Comparison of ENCODE assay signal across 18 cellular contexts in the genomic region with DNA sequence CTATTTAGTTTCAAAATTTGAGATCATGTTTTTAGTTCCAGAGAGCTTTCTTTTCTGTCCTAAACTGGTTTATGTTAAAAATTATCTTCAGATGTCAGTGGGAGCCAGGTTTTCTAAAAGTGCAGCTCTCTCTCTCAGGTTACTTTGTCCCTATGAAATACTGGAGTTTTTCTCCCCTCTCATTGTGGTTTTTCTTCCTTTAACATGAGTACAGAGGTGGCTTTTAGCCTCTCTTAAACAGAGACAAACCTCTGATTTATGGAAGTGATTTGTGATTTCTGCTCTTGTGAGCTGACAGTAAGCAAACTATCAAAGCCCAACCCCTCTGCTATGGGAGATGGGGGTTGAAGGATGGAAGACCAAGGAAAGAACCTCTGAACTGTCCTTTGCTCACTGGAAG.
DNase-seq lines count a peak whose midpoint lies in the region; ATAC-seq, FAIRE-seq and TF ChIP-seq lines count a peak whose summit lies in the region.
"Had no signal": no experiment of that assay in that cellular context is flagged by ENCODE, and none has a peak within 500 bp of the region (broad histone marks: within the 10 kb centered on the region; RNA-seq: fewer than 3 reads in every experiment).

No MANE protein-coding gene starts in this region.

- H3K9me3 Mint-ChIP-seq in WTC11 (peaks cover 4% of the 10 kb centered on the region), HFFc6 (no peaks in the 10 kb centered on the region)

- peak overlapping the region; percentile 7 for H3K27ac ChIP-seq in HepG2 (ENCODE audit: extremely low read length, insufficient read depth, low read length)
- no peak overlapping the region for H3K27ac ChIP-seq in right lobe of liver
- peak overlapping the region; percentile 47 for H3K27ac ChIP-seq in mesodermal cell (ENCODE audit: low read depth, low read length, severe bottlenecking)
- H3K27ac ChIP-seq: BLaER1 treated with 17β-estradiol and CSF1 and Interleukin-3, amounts not matched to agents 10 nM and 100 nM; HL-60; SJSA1 had no signal

- H3K4me1 Mint-ChIP-seq in WTC11 (peaks cover 24% of the 10 kb centered on the region), HFFc6 (ENCODE audit: low read depth) (peaks cover 5% of the 10 kb centered on the region; the same call in 1 of the 2 replicates)

- no peak for DNase-seq in HepG2 (ENCODE audit: low spot score)
- DNase-seq in right lobe of liver: no peak
- no peak for DNase-seq in WTC11 (ENCODE audit: low spot score)
- DNase-seq in glomerular visceral epithelial cell (ENCODE audit: extremely low spot score): no peak
- no peak for DNase-seq in HFFc6
- DNase-seq: 8988T, DND-41, NCI-H1436 treated with DMSO at 0.1 percent for 48 hours, NCI-H2029 treated with DMSO at 0.1 percent for 48 hours, NCI-H774 had no signal

- H3K4me3 ChIP-seq in HepG2 (replicated peaks in 1 of 3; ENCODE audit: insufficient read depth in 1 of 3, low read depth in 2 of 3, low read length in 3 of 3) (no peak overlapping the region), right lobe of liver (no peak overlapping the region), mesodermal cell (ENCODE audit: extremely low read depth, insufficient read depth, low read length, poor library complexity, severe bottlenecking) (no peak overlapping the region)
- H3K4me3 ChIP-seq: BLaER1 treated with 17β-estradiol and CSF1 and Interleukin-3, amounts not matched to agents 10 nM and 100 nM; SJSA1 had no signal

- no peak for TF ChIP-seq POLR2A in HepG2 (IDR thresholded peaks at IDR 0.05; ENCODE audit: insufficient read depth in 1 of 2, low read depth in 2 of 2, low read length in 2 of 2)
- no peak for TF ChIP-seq POLR2A in right lobe of liver (IDR thresholded peaks at IDR 0.05)

- intact Hi-C loops in HepG2 (cut with micrococcal nuclease; ENCODE audit: unreplicated experiment) (no loop called here), right lobe of liver (cut with DNase I) (no loop called here)

- H3K36me3 ChIP-seq in HepG2 (replicated peaks in 1 of 2; ENCODE audit: control insufficient read depth in 1 of 2, insufficient read depth in 2 of 2, low read length in 2 of 2) (peaks cover 0 to 3% of the 10 kb centered on the region in 2 experiments; a peak in 1 of 5 replicates), right lobe of liver (no peaks in the 10 kb centered on the region), mesodermal cell (ENCODE audit: control insufficient read depth, insufficient read depth, low read length) (peaks cover 14% of the 10 kb centered on the region)
- H3K36me3 ChIP-seq: BLaER1 treated with 17β-estradiol and CSF1 and Interleukin-3, amounts not matched to agents 10 nM and 100 nM; SJSA1 had no signal

- peaks cover 10% of the 10 kb centered on the region for H3K36me3 Mint-ChIP-seq in WTC11
- H3K36me3 Mint-ChIP-seq in HFFc6 (ENCODE audit: low read depth): no peaks in the 10 kb centered on the region

- H3K27me3 ChIP-seq in HepG2 (ENCODE audit: control insufficient read depth in 1 of 2, insufficient read depth in 2 of 2, low read length in 2 of 2) (no peaks in the 10 kb centered on the region; a peak in 1 of 5 replicates), right lobe of liver (no peaks in the 10 kb centered on the region)
- H3K27me3 ChIP-seq: BLaER1 treated with 17β-estradiol and CSF1 and Interleukin-3, amounts not matched to agents 10 nM and 100 nM had no signal

- in situ Hi-C loops in HepG2 (cut with HindIII; ENCODE audit: extremely low pct_ligation_motif_present, low pct_unique_long_range_greater_than_20kb): no loop called here

- H3K4me1 ChIP-seq in HepG2 (ENCODE audit: insufficient read depth, low read length): peaks cover 30% of the 10 kb centered on the region
- no peaks in the 10 kb centered on the region for H3K4me1 ChIP-seq in right lobe of liver
- no peaks in the 10 kb centered on the region for H3K4me1 ChIP-seq in mesodermal cell (ENCODE audit: control insufficient read depth, insufficient read depth, low read length, poor library complexity, severe bottlenecking)
- H3K4me1 ChIP-seq: BLaER1 treated with 17β-estradiol and CSF1 and Interleukin-3, amounts not matched to agents 10 nM and 100 nM; SJSA1 had no signal

- no peaks in the 10 kb centered on the region for H4K20me1 ChIP-seq in HepG2 (ENCODE audit: insufficient read depth, low read length)
- H4K20me1 ChIP-seq: BLaER1 treated with 17β-estradiol and CSF1 and Interleukin-3, amounts not matched to agents 10 nM and 100 nM had no signal

- H3K9me3 ChIP-seq in HepG2 (ENCODE audit: low read length) (no peaks in the 10 kb centered on the region), right lobe of liver (no peaks in the 10 kb centered on the region), mesodermal cell (ENCODE audit: control insufficient read depth, low read length) (peaks cover 4% of the 10 kb centered on the region)
- H3K9me3 ChIP-seq: BLaER1 treated with 17β-estradiol and CSF1 and Interleukin-3, amounts not matched to agents 10 nM and 100 nM; SJSA1 had no signal

- peaks cover 1% of the 10 kb centered on the region for H3K79me2 ChIP-seq in HepG2 (ENCODE audit: insufficient read depth, low read length)

- no peak for TF ChIP-seq RAD21 in HepG2 (CRISPR knock-in tag; IDR thresholded peaks at IDR 0.05)

- no peak for TF ChIP-seq CTCF in HepG2 (CRISPR knock-in tag; IDR thresholded peaks at IDR 0.05)
- no peak for TF ChIP-seq CTCF in right lobe of liver (IDR thresholded peaks at IDR 0.05)
- TF ChIP-seq CTCF in WTC11 (IDR thresholded peaks at IDR 0.05): no peak
- TF ChIP-seq CTCF in HFFc6 (IDR thresholded peaks at IDR 0.05): no peak

- H3K27me3 Mint-ChIP-seq in WTC11 (ENCODE audit: low read depth) (no peaks in the 10 kb centered on the region), HFFc6 (ENCODE audit: insufficient read depth) (peaks cover 5% of the 10 kb centered on the region; the same call in 1 of the 2 replicates)

- POLR2A ChIA-PET in HepG2 (lab: Yijun Ruan, JAX) (no interaction called here), WTC11 (lab: Charles Lee) (interaction anchor here (0.6 kb wide), 1 partner anchor 85 kb away, joined by 3 read pairs; no protein-coding TSS in a partner anchor)

- no peak overlapping the region for H2AFZ ChIP-seq in HepG2 (ENCODE audit: low read length)

- no peak for TF ChIP-seq EP300 in HepG2 (IDR thresholded peaks at IDR 0.05; ENCODE audit: low read depth in 2 of 2, low read length in 2 of 2)
- no peak for TF ChIP-seq EP300 in HepG2 (CRISPR knock-in tag; IDR thresholded peaks at IDR 0.05; ENCODE audit: borderline replicate concordance)

- no peak overlapping the region for H3K4me3 Mint-ChIP-seq in WTC11
- no peak overlapping the region for H3K4me3 Mint-ChIP-seq in HFFc6

- no peak for FAIRE-seq in HepG2 (lab: Jason Lieb, UNC)
- FAIRE-seq: G401.6, HTR-8/SVneo had no signal

- peak overlapping the region; percentile 83 for H3K27ac Mint-ChIP-seq in WTC11
- H3K27ac Mint-ChIP-seq in HFFc6: no peak overlapping the region

- no TSS peak for BruUV-seq in HepG2 (replicated peaks; lab: Mats Ljungman, UMichigan)

- no peak overlapping the region for H3K9ac ChIP-seq in HepG2 (ENCODE audit: insufficient read depth, low read depth, low read length)
- H3K9ac ChIP-seq: BLaER1 treated with 17β-estradiol and CSF1 and Interleukin-3, amounts not matched to agents 10 nM and 100 nM had no signal

- CTCF ChIA-PET in HepG2 (lab: Yijun Ruan, JAX; ENCODE audit: low intra/inter-chr PET ratio, low total read pairs) (no interaction called here), WTC11 (lab: Charles Lee) (interaction anchor here (1.0 kb wide), 1 partner anchor 35 kb away, joined by 4 read pairs; no protein-coding TSS in a partner anchor)

- H3K4me2 ChIP-seq in HepG2 (ENCODE audit: low read depth, low read length): no peak overlapping the region
- H3K4me2 ChIP-seq: BLaER1 treated with 17β-estradiol and CSF1 and Interleukin-3, amounts not matched to agents 10 nM and 100 nM had no signal

- ATAC-seq in HepG2: no peak
- no peak for ATAC-seq in right lobe of liver
- no peak for ATAC-seq in WTC11
- ATAC-seq in GM18517 (IDR thresholded peaks at IDR 0.05; ENCODE audit: unreplicated experiment): no peak
- ATAC-seq in HG03095 (IDR thresholded peaks at IDR 0.05; ENCODE audit: unreplicated experiment): no peak

TF ChIP-seq in HepG2, 621 proteins besides CTCF, POLR2A, EP300 and RAD21:
- no peak for TF ChIP-seq NFYB (CRISPR knock-in tag; IDR thresholded peaks at IDR 0.05)
- no peak for TF ChIP-seq ZNF737 (CRISPR knock-in tag; IDR thresholded peaks at IDR 0.05; ENCODE audit: borderline replicate concordance)
- TF ChIP-seq JUN (CRISPR knock-in tag; IDR thresholded peaks at IDR 0.05): no peak
- no peak for TF ChIP-seq MIXL1 (CRISPR knock-in tag; IDR thresholded peaks at IDR 0.05)
- no peak for TF ChIP-seq TGIF2 (CRISPR knock-in tag; IDR thresholded peaks at IDR 0.05)
- no peak for TF ChIP-seq FOXO1 (CRISPR knock-in tag; IDR thresholded peaks at IDR 0.05)
- no peak for TF ChIP-seq ZNF256 (CRISPR knock-in tag; conservative IDR thresholded peaks at IDR 0.05)
TF ChIP-seq in HepG2: peak in this region for 0.

TF ChIP-seq in WTC11, 78 proteins besides CTCF, POLR2A, EP300 and RAD21 (continues in another document):
- TF ChIP-seq ATF1 (CRISPR knock-in tag; IDR thresholded peaks at IDR 0.05) (no peak), ZMAT4 (CRISPR knock-in tag; IDR thresholded peaks at IDR 0.05) (no peak), RELA (CRISPR knock-in tag; IDR thresholded peaks at IDR 0.05; ENCODE audit: borderline replicate concordance) (no peak), FOXK1 (CRISPR knock-in tag; IDR thresholded peaks at IDR 0.05) (no peak), ZBTB21 (CRISPR knock-in tag; IDR thresholded peaks at IDR 0.05; ENCODE audit: borderline replicate concordance) (no peak), SP1 (CRISPR knock-in tag; conservative IDR thresholded peaks at IDR 0.05) (no peak), FOXP1 (CRISPR knock-in tag; IDR thresholded peaks at IDR 0.05; ENCODE audit: borderline replicate concordance) (no peak), ZNF416 (CRISPR knock-in tag; IDR thresholded peaks at IDR 0.05) (no peak), ZNF396 (CRISPR knock-in tag; IDR thresholded peaks at IDR 0.05; ENCODE audit: borderline replicate concordance) (no peak), E2F4 (CRISPR knock-in tag; IDR thresholded peaks at IDR 0.05; ENCODE audit: borderline replicate concordance, low read depth) (no peak), TEAD4 (CRISPR knock-in tag; IDR thresholded peaks at IDR 0.05) (no peak)

Comparison
In these comparisons a context has a peak if more than half of its experiments do, and no peak if none do; other contexts are left out.
1. H3K27ac ChIP-seq: peak in HepG2 (single experiment) and mesodermal cell (single experiment); none in right lobe of liver (0 of 3).